In the genomic region with DNA sequence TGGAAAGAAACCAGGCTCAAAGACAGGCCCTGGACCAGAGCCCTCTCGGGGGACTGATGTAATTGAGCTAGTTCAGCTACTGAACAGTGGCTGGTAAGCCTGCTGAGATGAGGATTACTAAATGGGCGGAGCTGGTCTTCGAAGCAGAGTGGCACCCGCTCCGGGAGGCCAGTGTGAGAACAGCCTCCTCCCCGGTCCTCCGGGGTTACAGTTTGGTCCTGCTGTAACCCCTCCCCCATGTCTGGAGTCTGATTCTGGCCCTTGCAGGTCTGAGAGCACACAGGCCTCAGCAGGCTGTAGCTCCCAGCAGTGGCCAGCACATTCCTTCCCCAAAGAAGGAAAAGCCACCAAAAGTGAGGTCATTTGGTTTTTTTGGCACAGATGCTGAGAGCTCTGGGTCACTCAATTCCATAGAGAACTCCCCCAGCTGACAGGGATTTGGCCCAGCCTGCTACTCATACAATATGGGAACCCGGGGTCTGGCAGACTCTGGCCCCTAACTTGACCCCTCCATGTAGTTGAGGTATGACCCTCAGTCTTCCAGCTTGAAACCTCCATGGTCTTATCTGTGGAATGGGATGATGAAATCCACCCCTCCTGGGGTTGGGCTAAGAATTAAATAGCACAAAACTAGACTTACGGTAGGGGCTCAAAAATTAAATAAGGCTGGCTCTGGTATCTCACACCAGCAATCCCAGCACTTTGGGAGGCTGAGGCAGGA, we compare ENCODE assay signal across 7 cellular contexts. TPM values are rescaled to one million over a fixed set of nuclear protein-coding genes. Genes with fewer than 3 reads are reported as not detected.
DNase-seq lines count a peak whose midpoint lies in the region; ATAC-seq and TF ChIP-seq lines count a peak whose summit lies in the region.

No MANE protein-coding gene starts in this region.

- 36 to 50% methylated on average over 7 to 9 of the region's 9 CpGs for whole genome bisulfite sequencing in body of pancreas, 2 donors

- H3K36me3 Mint-ChIP-seq in activated T-helper 2 cell treated with anti-CD3 and anti-CD28 coated beads, Interferon-gamma antibody, Interleukin-2, Interleukin-4, amounts not matched to agents 10 μg/mL and 5 μg/mL and 100 μg/mL, durations not matched to agents 14 hours and 24 hours and 36 hours (ENCODE audit: low read depth) = no peaks in the 10 kb centered on the region

- ATAC-seq in body of pancreas (peak; percentile 70), HG03045 (IDR thresholded peaks at IDR 0.05; ENCODE audit: unreplicated experiment) (no peak), GM21619 (IDR thresholded peaks at IDR 0.05; ENCODE audit: unreplicated experiment) (no peak)

- H3K27ac Mint-ChIP-seq in activated T-helper 2 cell treated with anti-CD3 and anti-CD28 coated beads, Interferon-gamma antibody, Interleukin-2, Interleukin-4, amounts not matched to agents 10 μg/mL and 5 μg/mL and 100 μg/mL, durations not matched to agents 14 hours and 24 hours and 36 hours = no peak overlapping the region

- no peaks in the 10 kb centered on the region for H3K9me3 Mint-ChIP-seq in activated T-helper 2 cell treated with anti-CD3 and anti-CD28 coated beads, Interferon-gamma antibody, Interleukin-2, Interleukin-4, amounts not matched to agents 10 μg/mL and 5 μg/mL and 100 μg/mL, durations not matched to agents 14 hours and 24 hours and 36 hours

- H3K4me3 ChIP-seq in HUES6 (ENCODE audit: low read depth, low read length) = no peak overlapping the region
- H3K4me3 ChIP-seq in body of pancreas = no peak overlapping the region
- H3K4me3 ChIP-seq in subcutaneous abdominal adipose tissue (ENCODE audit: low read depth in 1 of 5, low read length in 5 of 5) = no peak overlapping the region

- H3K4me1 ChIP-seq in HUES6 (ENCODE audit: control insufficient read depth, insufficient read depth, low read length) = peaks cover 85% of the 10 kb centered on the region
- peaks cover 100% of the 10 kb centered on the region for H3K4me1 ChIP-seq in body of pancreas
- peaks cover 3 to 87% (median 81%) of the 10 kb centered on the region in 5 donors for H3K4me1 ChIP-seq in subcutaneous abdominal adipose tissue (ENCODE audit: control insufficient read depth in 5 of 5, insufficient read depth in 5 of 5, low read length in 5 of 5)

- TF ChIP-seq POLR2A in body of pancreas (IDR thresholded peaks at IDR 0.05) = peak in 2 of 3 donors; percentile 59 to 65

- no peaks in the 10 kb centered on the region for H3K27me3 ChIP-seq in HUES6 (ENCODE audit: control insufficient read depth, insufficient read depth, low read length)
- no peaks in the 10 kb centered on the region for H3K27me3 ChIP-seq in body of pancreas
- no peaks in the 10 kb centered on the region for H3K27me3 ChIP-seq in subcutaneous abdominal adipose tissue (ENCODE audit: control insufficient read depth in 5 of 5, insufficient read depth in 4 of 5, low read length in 5 of 5)

- H3K4me3 Mint-ChIP-seq in activated T-helper 2 cell treated with anti-CD3 and anti-CD28 coated beads, Interferon-gamma antibody, Interleukin-2, Interleukin-4, amounts not matched to agents 10 μg/mL and 5 μg/mL and 100 μg/mL, durations not matched to agents 14 hours and 24 hours and 36 hours (ENCODE audit: low read depth) = no peak overlapping the region

- no peak for TF ChIP-seq CTCF in body of pancreas (IDR thresholded peaks at IDR 0.05)

- no peaks in the 10 kb centered on the region for H3K27me3 Mint-ChIP-seq in activated T-helper 2 cell treated with anti-CD3 and anti-CD28 coated beads, Interferon-gamma antibody, Interleukin-2, Interleukin-4, amounts not matched to agents 10 μg/mL and 5 μg/mL and 100 μg/mL, durations not matched to agents 14 hours and 24 hours and 36 hours (ENCODE audit: low read depth)

- no peaks in the 10 kb centered on the region for H3K36me3 ChIP-seq in HUES6 (ENCODE audit: control insufficient read depth, insufficient read depth, low read length)
- H3K36me3 ChIP-seq in body of pancreas (replicated peaks in 1 of 2; ENCODE audit: insufficient read depth in 1 of 2, low read depth in 2 of 2) = no peaks in the 10 kb centered on the region
- no peaks in the 10 kb centered on the region for H3K36me3 ChIP-seq in subcutaneous abdominal adipose tissue (ENCODE audit: control insufficient read depth in 5 of 5, insufficient read depth in 5 of 5, low read length in 5 of 5)

- H3K9ac ChIP-seq in HUES6 (ENCODE audit: low read length) (no peak overlapping the region), subcutaneous abdominal adipose tissue (ENCODE audit: low read length in 5 of 5) (peak overlapping the region in 2 of 5 donors; percentile 26 to 64)

- peak overlapping the region; percentile 60; the same call in 1 of the 2 replicates for H3K27ac ChIP-seq in HUES6 (ENCODE audit: low read depth, low read length)
- H3K27ac ChIP-seq in body of pancreas = peak overlapping the region; percentile 68 to 91 (median 89)
- H3K27ac ChIP-seq in subcutaneous abdominal adipose tissue (ENCODE audit: low read depth, low read length) = peak overlapping the region; percentile 85

- peaks cover 12% of the 10 kb centered on the region for H3K4me1 Mint-ChIP-seq in activated T-helper 2 cell treated with anti-CD3 and anti-CD28 coated beads, Interferon-gamma antibody, Interleukin-2, Interleukin-4, amounts not matched to agents 10 μg/mL and 5 μg/mL and 100 μg/mL, durations not matched to agents 14 hours and 24 hours and 36 hours (ENCODE audit: low read depth)

- intact Hi-C loops in body of pancreas (cut with DNase I) = no loop called here
- intact Hi-C loops in activated T-helper 2 cell treated with anti-CD3 and anti-CD28 coated beads, Interferon-gamma antibody, Interleukin-2, Interleukin-4, amounts not matched to agents 10 μg/mL and 5 μg/mL and 100 μg/mL, durations not matched to agents 14 hours and 24 hours and 36 hours (cut with micrococcal nuclease) = loop anchor here (5.0 kb wide), 1 partner anchor 37 kb away; a partner anchor contains a TSS

- DNase-seq in body of pancreas = peak; percentile 79 to 90 (median 86)
- DNase-seq in kidney tubule cell (ENCODE audit: low spot score) = peak; percentile 100
- DNase-seq in activated T-helper 2 cell treated with anti-CD3 and anti-CD28 coated beads, Interferon-gamma antibody, Interleukin-2, Interleukin-4, amounts not matched to agents 10 μg/mL and 5 μg/mL and 100 μg/mL, durations not matched to agents 14 hours and 24 hours and 36 hours (ENCODE audit: low spot score) = no peak

- no peaks in the 10 kb centered on the region for H3K9me3 ChIP-seq in HUES6 (ENCODE audit: control insufficient read depth, insufficient read depth, low read depth, low read length)
- H3K9me3 ChIP-seq in body of pancreas = no peaks in the 10 kb centered on the region
- H3K9me3 ChIP-seq in subcutaneous abdominal adipose tissue (ENCODE audit: control insufficient read depth in 5 of 5, low read length in 5 of 5) = no peaks in the 10 kb centered on the region

RNA-seq across cellular contexts. Expression of a gene that starts 39.0 kb away (rescaled TPM):
- total RNA-seq in body of pancreas = 10 to 100 TPM; 84.8 to 93.6 TPM
- 133 and 134 TPM in 2 replicates for total RNA-seq in activated T-helper 2 cell treated with anti-CD3 and anti-CD28 coated beads, Interferon-gamma antibody, Interleukin-2, Interleukin-4, amounts not matched to agents 10 μg/mL and 5 μg/mL and 100 μg/mL, durations not matched to agents 14 hours and 24 hours and 36 hours
